In genomic region chrX:71304561-71304960, GRCh38 we compare ENCODE assay signal across 23 cellular contexts. TPM values are rescaled to one million over a fixed set of nuclear protein-coding genes. Genes with fewer than 3 reads are reported as not detected.
"Had no signal": no experiment of that assay in that cellular context is flagged by ENCODE, and none has a peak within 500 bp of the region (broad histone marks: within the 10 kb centered on the region; RNA-seq: fewer than 3 reads in every experiment).

No MANE protein-coding gene starts in this region.

- ATAC-seq: activated naive CD8-positive, alpha-beta T cell treated with anti-CD3 and anti-CD28 coated beads, Interleukin-2, amount 50 U/mL, for 24 hours; body of pancreas; T-cell; WTC11 had no signal

- DNase-seq: activated CD4-positive, alpha-beta T cell treated with anti-CD3 and anti-CD28 coated beads, Interleukin-2, amount 50 U/mL, for 1 hour; activated CD4-positive, CD25-positive, alpha-beta regulatory T cell treated with anti-CD3 and anti-CD28 coated beads, Interleukin-2, amount 50 U/mL, for 72 hours; activated gamma-delta T cell; activated naive CD4-positive, alpha-beta T cell treated with anti-CD3 and anti-CD28 coated beads, Interleukin-2, amount 10 ng/mL, durations not matched to agents 7 days and 5 days; activated naive CD8-positive, alpha-beta T cell treated with anti-CD3 and anti-CD28 coated beads, Interleukin-2, amount 50 U/mL, for 24 hours; activated T-cell treated with anti-CD3 and anti-CD28 coated beads for 4 hours; amniotic stem cell; body of pancreas; central memory CD4-positive, alpha-beta T cell; MG63; MV-4-11; NCI-H1092 treated with DMSO at 0.1 percent for 48 hours; NCI-H1417 treated with DMSO at 0.1 percent for 48 hours; NCI-H1694 treated with DMSO at 0.1 percent for 48 hours; NCI-H2029 treated with DMSO at 0.1 percent for 48 hours; NCI-H345; NCI-H510A; NCI-H526 treated with DMSO at 0.1 percent for 48 hours; NCI-H82; T-cell; T-helper 9 cell had no signal

- H3K27me3 Mint-ChIP-seq: activated naive CD4-positive, alpha-beta T cell treated with anti-CD3 and anti-CD28 coated beads, Interleukin-2, amount 10 ng/mL, durations not matched to agents 7 days and 5 days; activated naive CD8-positive, alpha-beta T cell treated with anti-CD3 and anti-CD28 coated beads, Interleukin-2, amount 50 U/mL, for 24 hours; T-cell had no signal

- H3K4me3 Mint-ChIP-seq: activated naive CD4-positive, alpha-beta T cell treated with anti-CD3 and anti-CD28 coated beads, Interleukin-2, amount 10 ng/mL, durations not matched to agents 7 days and 5 days; activated naive CD8-positive, alpha-beta T cell treated with anti-CD3 and anti-CD28 coated beads, Interleukin-2, amount 50 U/mL, for 24 hours; T-cell; WTC11 had no signal

- H3K9me3 Mint-ChIP-seq: activated naive CD4-positive, alpha-beta T cell treated with anti-CD3 and anti-CD28 coated beads, Interleukin-2, amount 10 ng/mL, durations not matched to agents 7 days and 5 days; activated naive CD8-positive, alpha-beta T cell treated with anti-CD3 and anti-CD28 coated beads, Interleukin-2, amount 50 U/mL, for 24 hours; T-cell; WTC11 had no signal

- H3K27ac Mint-ChIP-seq: activated naive CD4-positive, alpha-beta T cell treated with anti-CD3 and anti-CD28 coated beads, Interleukin-2, amount 10 ng/mL, durations not matched to agents 7 days and 5 days; activated naive CD8-positive, alpha-beta T cell treated with anti-CD3 and anti-CD28 coated beads, Interleukin-2, amount 50 U/mL, for 24 hours; WTC11 had no signal

RNA-seq across cellular contexts. Expression of gene ITGB1BP2, which starts 3.0 kb away (rescaled TPM):
- total RNA-seq: ascending aorta had no signal
